Comparison of ENCODE assay signal across 26 cellular contexts in genomic region chr17:37532751-37533150, GRCh38.
"Had no signal": no experiment of that assay in that cellular context is flagged by ENCODE, and none has a peak within 500 bp of the region (broad histone marks: within the 10 kb centered on the region; RNA-seq: fewer than 3 reads in every experiment).

No MANE protein-coding gene starts in this region.

- H3K27ac Mint-ChIP-seq: activated CD4-positive, alpha-beta T cell treated with anti-CD3 and anti-CD28 coated beads, Interleukin-2, amount 10 ng/mL, durations not matched to agents 24 days and 14 days; activated naive CD4-positive, alpha-beta T cell treated with anti-CD3 and anti-CD28 coated beads, Interleukin-2, amount 10 ng/mL, durations not matched to agents 7 days and 5 days; activated naive CD8-positive, alpha-beta T cell treated with anti-CD3 and anti-CD28 coated beads for 36 hours; activated T-helper 1 cell treated with anti-CD3 and anti-CD28 coated beads, Interleukin-12 subunit alpha, Interleukin-12 subunit beta, Interleukin-2, Interleukin-4 antibody, amounts not matched to agents 30 ng/mL and 10 ng/mL and 1 ng/mL, durations not matched to agents 14 hours and 24 hours and 36 hours; T-helper 1 cell treated with Interleukin-12 subunit alpha and Interleukin-12 subunit beta and Interleukin-4 antibody, amounts not matched to agents 30 μg/mL and 1 μg/mL, for 36 hours; T-helper 2 cell treated with Interferon-gamma antibody and Interleukin-4, amounts not matched to agents 5 μg/mL and 100 μg/mL, for 36 hours had no signal

- DNase-seq: activated CD4-positive, alpha-beta T cell treated with anti-CD3 and anti-CD28 coated beads, Interleukin-2, amount 10 ng/mL, durations not matched to agents 24 days and 14 days; activated CD4-positive, alpha-beta T cell treated with anti-CD3 and anti-CD28 coated beads, Interleukin-2, amount 50 U/mL, for 4 hours; activated CD8-positive, alpha-beta T cell treated with anti-CD3 and anti-CD28 coated beads for 36 hours; activated gamma-delta T cell treated with Interleukin-2 at 50 U/mL for 16 hours; activated naive CD4-positive, alpha-beta T cell treated with anti-CD3 and anti-CD28 coated beads, Interleukin-2, amount 10 ng/mL, durations not matched to agents 7 days and 5 days; activated naive CD8-positive, alpha-beta T cell treated with anti-CD3 and anti-CD28 coated beads for 36 hours; activated T-cell treated with anti-CD3 and anti-CD28 coated beads, Interleukin-2, amount 50 U/mL, for 4 hours; amygdala; Kasumi-1; KG1; MG63; NCI-H1048; NCI-H1105 treated with DMSO at 0.1 percent for 48 hours; NCI-H1436; NCI-H1694; NCI-H1930; NCI-H2081 treated with DMSO at 0.1 percent for 48 hours; NCI-H226; NCI-H446 treated with DMSO at 0.1 percent for 48 hours; NCI-H524; SHP77; SJCRH30 had no signal

- H3K4me3 Mint-ChIP-seq: activated CD4-positive, alpha-beta T cell treated with anti-CD3 and anti-CD28 coated beads, Interleukin-2, amount 10 ng/mL, durations not matched to agents 24 days and 14 days; activated CD8-positive, alpha-beta T cell treated with anti-CD3 and anti-CD28 coated beads for 36 hours; activated naive CD4-positive, alpha-beta T cell treated with anti-CD3 and anti-CD28 coated beads, Interleukin-2, amount 10 ng/mL, durations not matched to agents 7 days and 5 days; activated naive CD8-positive, alpha-beta T cell treated with anti-CD3 and anti-CD28 coated beads for 36 hours; activated T-cell treated with anti-CD3 and anti-CD28 coated beads, Interleukin-2, amount 50 U/mL, for 4 hours; activated T-helper 1 cell treated with anti-CD3 and anti-CD28 coated beads, Interleukin-12 subunit alpha, Interleukin-12 subunit beta, Interleukin-2, Interleukin-4 antibody, amounts not matched to agents 30 ng/mL and 10 ng/mL and 1 ng/mL, durations not matched to agents 14 hours and 24 hours and 36 hours; T-helper 1 cell treated with Interleukin-12 subunit alpha and Interleukin-12 subunit beta and Interleukin-4 antibody, amounts not matched to agents 30 μg/mL and 1 μg/mL, for 36 hours; T-helper 2 cell treated with Interferon-gamma antibody and Interleukin-4, amounts not matched to agents 5 μg/mL and 100 μg/mL, for 36 hours had no signal

- H3K9me3 Mint-ChIP-seq: activated CD4-positive, alpha-beta T cell treated with anti-CD3 and anti-CD28 coated beads, Interleukin-2, amount 10 ng/mL, durations not matched to agents 24 days and 14 days; activated CD8-positive, alpha-beta T cell treated with anti-CD3 and anti-CD28 coated beads for 36 hours; activated naive CD4-positive, alpha-beta T cell treated with anti-CD3 and anti-CD28 coated beads, Interleukin-2, amount 10 ng/mL, durations not matched to agents 7 days and 5 days; activated naive CD8-positive, alpha-beta T cell treated with anti-CD3 and anti-CD28 coated beads for 36 hours; activated T-cell treated with anti-CD3 and anti-CD28 coated beads, Interleukin-2, amount 50 U/mL, for 4 hours; activated T-helper 1 cell treated with anti-CD3 and anti-CD28 coated beads, Interleukin-12 subunit alpha, Interleukin-12 subunit beta, Interleukin-2, Interleukin-4 antibody, amounts not matched to agents 30 ng/mL and 10 ng/mL and 1 ng/mL, durations not matched to agents 14 hours and 24 hours and 36 hours; T-helper 1 cell treated with Interleukin-12 subunit alpha and Interleukin-12 subunit beta and Interleukin-4 antibody, amounts not matched to agents 30 μg/mL and 1 μg/mL, for 36 hours; T-helper 2 cell treated with Interferon-gamma antibody and Interleukin-4, amounts not matched to agents 5 μg/mL and 100 μg/mL, for 36 hours had no signal

- H3K27me3 Mint-ChIP-seq: activated CD4-positive, alpha-beta T cell treated with anti-CD3 and anti-CD28 coated beads, Interleukin-2, amount 10 ng/mL, durations not matched to agents 24 days and 14 days; activated CD8-positive, alpha-beta T cell treated with anti-CD3 and anti-CD28 coated beads for 36 hours; activated naive CD4-positive, alpha-beta T cell treated with anti-CD3 and anti-CD28 coated beads, Interleukin-2, amount 10 ng/mL, durations not matched to agents 7 days and 5 days; activated naive CD8-positive, alpha-beta T cell treated with anti-CD3 and anti-CD28 coated beads for 36 hours had no signal

- ATAC-seq: activated CD8-positive, alpha-beta T cell treated with anti-CD3 and anti-CD28 coated beads for 36 hours; activated T-cell treated with anti-CD3 and anti-CD28 coated beads, Interleukin-2, amount 50 U/mL, for 4 hours; Panc1 had no signal

- H3K4me1 Mint-ChIP-seq: activated CD4-positive, alpha-beta T cell treated with anti-CD3 and anti-CD28 coated beads, Interleukin-2, amount 10 ng/mL, durations not matched to agents 24 days and 14 days; activated naive CD4-positive, alpha-beta T cell treated with anti-CD3 and anti-CD28 coated beads, Interleukin-2, amount 10 ng/mL, durations not matched to agents 7 days and 5 days had no signal
